15 cellular contexts compared by ENCODE assay signal in the genomic region with DNA sequence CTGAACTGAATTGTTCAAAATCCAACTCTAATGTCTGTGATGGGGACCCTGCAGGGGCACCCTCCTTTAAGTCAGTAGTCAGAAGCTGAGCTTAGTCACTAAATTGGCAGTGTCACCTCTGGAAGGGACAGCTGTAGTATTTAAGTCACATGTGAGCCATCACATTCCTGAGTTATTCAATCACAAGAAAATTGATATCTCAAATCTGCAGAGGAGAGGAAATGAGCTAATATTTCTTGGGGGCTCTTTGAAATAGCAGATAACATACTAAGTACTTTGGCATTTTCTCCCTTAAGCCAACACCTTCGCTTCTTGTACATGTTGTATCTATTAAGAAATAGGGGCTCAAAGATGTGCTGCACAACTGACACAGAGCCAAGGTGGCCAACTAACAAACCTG.
A peak's percentile ranks its signal among the peaks of the same experiment; 100 is the strongest.
DNase-seq lines count a peak whose midpoint lies in the region; ATAC-seq and TF ChIP-seq lines count a peak whose summit lies in the region.
"Had no signal": no experiment of that assay in that cellular context is flagged by ENCODE, and none has a peak within 500 bp of the region (broad histone marks: within the 10 kb centered on the region; RNA-seq: fewer than 3 reads in every experiment).

No MANE protein-coding gene starts in this region.

- peak; percentile 43 for DNase-seq in 8988T
- DNase-seq in HCT116 (ENCODE audit: low read depth, low spot score), result no peak
- peak; percentile 83 to 92 for DNase-seq in SW 1271 (lab: John Stamatoyannopoulos, UW)
- peak; percentile 75 for DNase-seq in fibroblast of the aortic adventitia (ENCODE audit: low read depth)
- no peak for DNase-seq in inferior parietal cortex (ENCODE audit: extremely low spot score)
- no peak for DNase-seq in activated CD4-positive, alpha-beta T cell treated with anti-CD3 and anti-CD28 coated beads for 4 hours
- no peak for DNase-seq in omental fat pad (ENCODE audit: low spot score)
- DNase-seq in HT-29 (ENCODE audit: low spot score), result no peak
- DNase-seq: activated CD4-positive, alpha-beta T cell treated with anti-CD3 and anti-CD28 coated beads, Interleukin-2, amount 50 U/mL, for 1 hour; activated T-cell treated with anti-CD3 and anti-CD28 coated beads, Interleukin-2, amount 50 U/mL, for 72 hours; immature natural killer cell; midbrain; OCI-M1; pancreas; spleen had no signal

- RAD21 ChIA-PET in HCT116 (lab: Charles Lee; ENCODE audit: low non-redundant PET in 1 of 2, low total read pairs in 2 of 2, uncharacterized antibody in 2 of 2, unreplicated experiment in 2 of 2), result no interaction called here

- BruUV-seq in HCT116 (replicated peaks; lab: Mats Ljungman, UMichigan), result no TSS peak

- H3K79me2 ChIP-seq in HCT116 (ENCODE audit: insufficient read depth, low read length), result no peaks in the 10 kb centered on the region

- no peak overlapping the region for H3K4me3 ChIP-seq in HCT116 (replicated peaks in 1 of 2; ENCODE audit: low read depth in 1 of 2, low read length in 2 of 2)
- no peak overlapping the region for H3K4me3 ChIP-seq in fibroblast of the aortic adventitia (ENCODE audit: low read depth, low read length)
- H3K4me3 ChIP-seq: pancreas, spleen had no signal

- peaks cover 9 to 22% of the 10 kb centered on the region in 2 experiments for H3K4me1 ChIP-seq in HCT116 (ENCODE audit: control insufficient read depth in 1 of 2, insufficient read depth in 2 of 2, low read length in 2 of 2)
- H3K4me1 ChIP-seq: pancreas had no signal

- H3K27me3 ChIP-seq in HCT116 (ENCODE audit: insufficient read depth, low read length), result no peaks in the 10 kb centered on the region
- H3K27me3 ChIP-seq: pancreas, spleen had no signal

- TF ChIP-seq RAD21 in HCT116 (IDR thresholded peaks at IDR 0.05; ENCODE audit: low read depth), result no peak

- no peak overlapping the region for H2AFZ ChIP-seq in HCT116 (ENCODE audit: low read depth, low read length, poor library complexity, severe bottlenecking)

- no peak for TF ChIP-seq POLR2A in HCT116 (IDR thresholded peaks at IDR 0.05; ENCODE audit: borderline replicate concordance, extremely low read depth, insufficient read depth, insufficient read length)

- no peaks in the 10 kb centered on the region for H3K9me3 ChIP-seq in HCT116 (ENCODE audit: control insufficient read depth in 1 of 2, insufficient read depth in 1 of 2, low read depth in 1 of 2, low read length in 2 of 2)
- H3K9me3 ChIP-seq: pancreas, spleen had no signal

- no peaks in the 10 kb centered on the region for H3K36me3 ChIP-seq in HCT116 (ENCODE audit: control insufficient read depth in 1 of 2, insufficient read depth in 2 of 2, low read length in 2 of 2)
- H3K36me3 ChIP-seq: pancreas, spleen had no signal

- POLR2A ChIA-PET in HCT116 (lab: Charles Lee), result interaction anchor here (1.3 kb wide), 1 partner anchor 11 kb away, joined by 3 read pairs; no protein-coding TSS in a partner anchor

- H3K4me2 ChIP-seq in HCT116 (ENCODE audit: low read length), result peak overlapping the region; percentile 56

- TF ChIP-seq CTCF in HCT116 (IDR thresholded peaks at IDR 0.05 in 2 of 3, conservative IDR thresholded peaks at IDR 0.05 in 1 of 3; ENCODE audit: borderline replicate concordance in 1 of 3, insufficient read depth in 1 of 3, low read depth in 2 of 3, low read length in 2 of 3) (no peak), fibroblast of the aortic adventitia (IDR thresholded peaks at IDR 0.05; ENCODE audit: insufficient read depth, low read length) (no peak), omental fat pad (IDR thresholded peaks at IDR 0.05) (no peak)

- no peak overlapping the region for H3K27ac ChIP-seq in HCT116 (ENCODE audit: low read depth, low read length)
- H3K27ac ChIP-seq: pancreas, spleen had no signal

- ATAC-seq in HCT116, result peak; percentile 74
- ATAC-seq in omental fat pad (ENCODE audit: low FRiP score), result no peak
- ATAC-seq: activated T-cell treated with anti-CD3 and anti-CD28 coated beads, Interleukin-2, amount 50 U/mL, for 72 hours had no signal

- H3K9ac ChIP-seq in HCT116 (ENCODE audit: low read length), result no peak overlapping the region

- H3K9me2 ChIP-seq in HCT116 (ENCODE audit: insufficient read depth), result no peaks in the 10 kb centered on the region

- CTCF ChIA-PET in HCT116 (lab: Charles Lee), result interaction anchor here (1.0 kb wide), 1 partner anchor 15 kb away, joined by 4 read pairs; no protein-coding TSS in a partner anchor

- H4K20me1 ChIP-seq in HCT116 (ENCODE audit: insufficient read depth), result no peaks in the 10 kb centered on the region

- intact Hi-C loops in HCT116 (cut with micrococcal nuclease), result no loop called here

TF ChIP-seq in HCT116, 20 proteins besides CTCF, POLR2A, EP300 and RAD21:
- no peak for TF ChIP-seq EGR1 (IDR thresholded peaks at IDR 0.05; ENCODE audit: low read depth)
- peak; percentile 28; the same call in 1 of the 2 replicates for TF ChIP-seq FOSL1 (IDR thresholded peaks at IDR 0.05; ENCODE audit: low read depth)
- no peak for TF ChIP-seq POLR2AphosphoS5 (IDR thresholded peaks at IDR 0.05; ENCODE audit: low read depth, low read length)
- TF ChIP-seq SIN3A (IDR thresholded peaks at IDR 0.05; ENCODE audit: low read depth), result peak; percentile 38; the same call in 1 of the 2 replicates
- 0 out of 2 replicates have a peak, but pooled peaks have one; percentile 25 for TF ChIP-seq CBX3 (IDR thresholded peaks at IDR 0.05; ENCODE audit: low read depth)
- TF ChIP-seq JUND (IDR thresholded peaks at IDR 0.05), result peak; percentile 43; the same call in 1 of the 2 replicates
- TF ChIP-seq MAX (IDR thresholded peaks at IDR 0.05), result peak; percentile 33; the same call in 1 of the 2 replicates
- no peak for TF ChIP-seq YY1 (IDR thresholded peaks at IDR 0.05; ENCODE audit: extremely low read depth, insufficient replicate concordance, low read depth, low read length)
- TF ChIP-seq ELF1 (IDR thresholded peaks at IDR 0.05; ENCODE audit: borderline replicate concordance, low read depth), result no peak
- peak; percentile 41; the same call in 1 of the 2 replicates for TF ChIP-seq CEBPB (IDR thresholded peaks at IDR 0.05; ENCODE audit: low read depth)

Comparison
In these comparisons a context has a peak if more than half of its experiments do, and no peak if none do; other contexts are left out.
1. DNase-seq: peak in 8988T (single experiment), SW 1271 (2 of 2) and fibroblast of the aortic adventitia (single experiment); none in HCT116 (single experiment), inferior parietal cortex (single experiment), activated CD4-positive, alpha-beta T cell treated with anti-CD3 and anti-CD28 coated beads for 4 hours (0 of 2), omental fat pad (single experiment) and HT-29 (single experiment).